Comparison of ENCODE assay signal across 18 cellular contexts in the genomic region with DNA sequence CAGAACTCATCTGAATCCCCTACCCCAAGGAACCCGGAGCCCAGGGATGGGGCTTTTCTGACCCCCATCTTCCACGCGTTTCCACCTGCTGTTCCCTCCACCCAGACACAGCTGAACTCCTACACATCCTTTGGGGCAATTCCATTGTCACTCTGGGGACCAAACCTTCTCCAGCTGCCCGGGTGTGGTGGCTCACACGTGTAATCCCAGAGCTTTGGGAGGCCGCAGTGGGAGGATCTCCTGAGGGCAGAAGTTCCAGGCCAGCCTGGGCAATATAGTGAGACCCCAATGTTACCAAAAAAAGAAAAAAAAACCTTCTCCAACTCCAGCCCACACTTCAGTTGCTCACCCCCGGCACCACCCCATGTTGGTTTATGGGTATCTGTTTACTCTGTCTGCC. TPM values are rescaled to one million over a fixed set of nuclear protein-coding genes. Genes with fewer than 3 reads are reported as not detected.
"Had no signal": no experiment of that assay in that cellular context is flagged by ENCODE, and none has a peak within 500 bp of the region (broad histone marks: within the 10 kb centered on the region; RNA-seq: fewer than 3 reads in every experiment).

No MANE protein-coding gene starts in this region.

- DNase-seq: activated B cell treated with CpG ODN at 0.5 μM for 24 hours; activated CD4-positive, alpha-beta T cell treated with anti-CD3 and anti-CD28 coated beads, Interleukin-2, amount 10 ng/mL, durations not matched to agents 24 days and 14 days; activated CD8-positive, alpha-beta memory T cell treated with anti-CD3 and anti-CD28 coated beads, Interleukin-2, amount 50 U/mL, for 4 hours; activated CD8-positive, alpha-beta T cell treated with anti-CD3 and anti-CD28 coated beads, Interleukin-2, amount 10 ng/mL, durations not matched to agents 7 days and 5 days; activated gamma-delta T cell; activated T-cell treated with anti-CD3 and anti-CD28 coated beads, Interleukin-2, amount 50 U/mL, for 72 hours; amniotic stem cell; cortex of kidney; effector CD8-positive, alpha-beta T cell; esophagus squamous epithelium; hypothalamus; sigmoid colon; spleen had no signal

- ATAC-seq: activated CD8-positive, alpha-beta T cell treated with anti-CD3 and anti-CD28 coated beads, Interleukin-2, amount 10 ng/mL, durations not matched to agents 7 days and 5 days had no signal

- H3K36me3 Mint-ChIP-seq: activated naive CD8-positive, alpha-beta T cell had no signal

- H3K9me3 Mint-ChIP-seq: activated B cell treated with CpG ODN at 0.5 μM for 24 hours; activated CD4-positive, alpha-beta T cell treated with anti-CD3 and anti-CD28 coated beads, Interleukin-2, amount 10 ng/mL, durations not matched to agents 24 days and 14 days; activated T-cell treated with anti-CD3 and anti-CD28 coated beads, Interleukin-2, amount 50 U/mL, for 72 hours; central memory CD8-positive, alpha-beta T cell; neural crest cell; stimulated activated naive CD8-positive, alpha-beta T cell treated with anti-CD3 and anti-CD28 coated beads, Interleukin-15, Interleukin-2, amounts not matched to agents 100 ng/mL and 50 ng/mL, for 24 hours had no signal

- FAIRE-seq: endothelial cell of umbilical vein had no signal

- H3K4me1 ChIP-seq: spleen had no signal

- H3K36me3 ChIP-seq: esophagus squamous epithelium, sigmoid colon, spleen had no signal

- H3K9me3 ChIP-seq: esophagus squamous epithelium, sigmoid colon, spleen had no signal

- H3K27ac Mint-ChIP-seq: activated B cell treated with CpG ODN at 0.5 μM for 24 hours; activated CD4-positive, alpha-beta T cell treated with anti-CD3 and anti-CD28 coated beads, Interleukin-2, amount 10 ng/mL, durations not matched to agents 24 days and 14 days; activated CD8-positive, alpha-beta T cell treated with anti-CD3 and anti-CD28 coated beads, Interleukin-2, amount 10 ng/mL, durations not matched to agents 7 days and 5 days; activated naive CD8-positive, alpha-beta T cell; activated T-cell treated with anti-CD3 and anti-CD28 coated beads, Interleukin-2, amount 50 U/mL, for 72 hours; stimulated activated naive CD8-positive, alpha-beta T cell treated with anti-CD3 and anti-CD28 coated beads, Interleukin-15, Interleukin-2, amounts not matched to agents 100 ng/mL and 50 ng/mL, for 24 hours had no signal

- H3K4me3 ChIP-seq: esophagus squamous epithelium, sigmoid colon, spleen had no signal

- H3K4me3 Mint-ChIP-seq: activated B cell treated with CpG ODN at 0.5 μM for 24 hours; activated CD4-positive, alpha-beta T cell treated with anti-CD3 and anti-CD28 coated beads, Interleukin-2, amount 10 ng/mL, durations not matched to agents 24 days and 14 days; activated CD8-positive, alpha-beta T cell treated with anti-CD3 and anti-CD28 coated beads, Interleukin-2, amount 10 ng/mL, durations not matched to agents 7 days and 5 days; activated naive CD8-positive, alpha-beta T cell; activated T-cell treated with anti-CD3 and anti-CD28 coated beads, Interleukin-2, amount 50 U/mL, for 72 hours; central memory CD8-positive, alpha-beta T cell; neural crest cell; stimulated activated naive CD8-positive, alpha-beta T cell treated with anti-CD3 and anti-CD28 coated beads, Interleukin-15, Interleukin-2, amounts not matched to agents 100 ng/mL and 50 ng/mL, for 24 hours had no signal

- H3K4me1 Mint-ChIP-seq: central memory CD8-positive, alpha-beta T cell had no signal

- H3K27ac ChIP-seq: esophagus squamous epithelium, sigmoid colon, spleen had no signal

- H3K27me3 ChIP-seq: sigmoid colon had no signal

RNA-seq across cellular contexts. Expression of gene EPB41L4B, which starts 8.1 kb away (rescaled TPM):
- total RNA-seq: activated CD8-positive, alpha-beta T cell treated with anti-CD3 and anti-CD28 coated beads, Interleukin-2, amount 10 ng/mL, durations not matched to agents 7 days and 5 days had no signal
